In the genomic region with DNA sequence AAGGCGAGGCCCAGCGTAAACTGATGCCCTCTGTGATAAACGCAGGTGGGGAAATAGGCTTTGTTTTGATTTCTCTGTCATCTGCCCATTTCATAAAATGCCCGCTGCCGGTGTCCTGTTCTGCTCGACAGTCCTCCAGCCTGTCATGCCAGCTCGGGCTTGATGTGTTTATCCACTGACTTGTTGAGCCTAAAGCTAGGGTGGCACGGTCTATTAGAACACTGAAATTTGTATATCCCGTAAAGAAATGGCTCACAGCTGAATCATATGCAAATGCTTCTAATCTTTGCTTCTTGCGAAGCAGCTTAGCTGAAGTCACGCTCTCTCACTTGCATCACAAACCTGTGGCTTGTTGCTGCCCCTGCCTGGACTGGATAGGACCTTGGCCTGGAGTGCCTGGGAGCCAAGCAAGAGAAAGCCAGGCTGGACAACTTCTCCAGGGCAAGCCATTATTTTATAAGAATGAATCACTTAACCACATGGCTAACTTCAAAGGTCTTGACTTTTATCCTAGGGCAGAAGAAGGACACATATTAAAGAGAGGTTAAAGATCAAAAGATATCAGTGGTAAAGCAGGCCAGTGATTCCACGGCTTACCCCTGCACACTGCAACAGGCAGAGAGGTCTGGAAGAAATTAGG, we compare ENCODE assay signal across 10 cellular contexts. TPM values are rescaled to one million over a fixed set of nuclear protein-coding genes. Genes with fewer than 3 reads are reported as not detected.
DNase-seq lines count a peak whose midpoint lies in the region; ATAC-seq and TF ChIP-seq lines count a peak whose summit lies in the region.
"Had no signal": no experiment of that assay in that cellular context is flagged by ENCODE, and none has a peak within 500 bp of the region (broad histone marks: within the 10 kb centered on the region; RNA-seq: fewer than 3 reads in every experiment).

No MANE protein-coding gene starts in this region.

- peaks cover 55% of the 10 kb centered on the region for H3K4me1 Mint-ChIP-seq in activated CD4-positive, alpha-beta T cell treated with anti-CD3 and anti-CD28 coated beads for 36 hours
- H3K4me1 Mint-ChIP-seq in glutamatergic neuron (ENCODE audit: low read depth, unreplicated experiment), result no peaks in the 10 kb centered on the region

- H3K4me3 Mint-ChIP-seq in activated CD4-positive, alpha-beta T cell treated with anti-CD3 and anti-CD28 coated beads for 36 hours, result no peak overlapping the region
- no peak overlapping the region for H3K4me3 Mint-ChIP-seq in glutamatergic neuron (ENCODE audit: unreplicated experiment)

- CTCF ChIA-PET in activated CD4-positive, alpha-beta T cell treated with anti-CD3 and anti-CD28 coated beads for 36 hours (lab: Charles Lee), result interaction anchor here (0.9 to 1.0 kb wide), 2 partner anchors 116 to 161 kb away, joined by 3 read pairs; no protein-coding TSS in a partner anchor

- H3K9me3 Mint-ChIP-seq in activated CD4-positive, alpha-beta T cell treated with anti-CD3 and anti-CD28 coated beads for 36 hours (ENCODE audit: low read depth), result no peaks in the 10 kb centered on the region
- H3K9me3 Mint-ChIP-seq in glutamatergic neuron (ENCODE audit: unreplicated experiment), result peaks cover 2% of the 10 kb centered on the region

- peak; percentile 39 for ATAC-seq in activated CD4-positive, alpha-beta T cell treated with anti-CD3 and anti-CD28 coated beads for 36 hours
- ATAC-seq in HG03045 (IDR thresholded peaks at IDR 0.05; ENCODE audit: unreplicated experiment), result no peak

- TF ChIP-seq CTCF in glutamatergic neuron (IDR thresholded peaks at IDR 0.05; ENCODE audit: partially characterized antibody, unreplicated experiment), result no peak

- POLR2A ChIA-PET in activated CD4-positive, alpha-beta T cell treated with anti-CD3 and anti-CD28 coated beads for 36 hours (lab: Charles Lee), result interaction anchor here (1.2 kb wide), 1 partner anchor 19 kb away, joined by 3 read pairs; no protein-coding TSS in a partner anchor

- peak overlapping the region; percentile 13 for H3K27ac Mint-ChIP-seq in activated CD4-positive, alpha-beta T cell treated with anti-CD3 and anti-CD28 coated beads for 36 hours
- no peak overlapping the region for H3K27ac Mint-ChIP-seq in glutamatergic neuron (ENCODE audit: unreplicated experiment)

- peak; percentile 46 for DNase-seq in activated CD4-positive, alpha-beta T cell treated with anti-CD3 and anti-CD28 coated beads for 36 hours
- no peak for DNase-seq in activated CD4-positive, alpha-beta T cell treated with anti-CD3 and anti-CD28 coated beads for 4 hours
- peak; percentile 60 for DNase-seq in SKM-1 (lab: John Stamatoyannopoulos, UW; ENCODE audit: unreplicated experiment)
- peak; percentile 96 for DNase-seq in glomerular visceral epithelial cell (ENCODE audit: extremely low spot score)
- DNase-seq in stromal cell of bone marrow (ENCODE audit: low read depth), result peak; percentile 71
- DNase-seq in activated gamma-delta T cell (lab: John Stamatoyannopoulos, UW), result no peak
- no peak for DNase-seq in glutamatergic neuron
- DNase-seq: DND-41 had no signal

- H3K27me3 Mint-ChIP-seq in activated CD4-positive, alpha-beta T cell treated with anti-CD3 and anti-CD28 coated beads for 36 hours, result peaks cover 34% of the 10 kb centered on the region
- H3K27me3 Mint-ChIP-seq in glutamatergic neuron (ENCODE audit: unreplicated experiment), result no peaks in the 10 kb centered on the region

- intact Hi-C loops in activated CD4-positive, alpha-beta T cell treated with anti-CD3 and anti-CD28 coated beads for 36 hours (cut with DNase I, micrococcal nuclease), result loop anchor here (1.0 to 10.0 kb wide), 12 partner anchors 41 to 1698 kb away; a partner anchor contains a TSS

- no peaks in the 10 kb centered on the region for H3K36me3 Mint-ChIP-seq in activated CD4-positive, alpha-beta T cell treated with anti-CD3 and anti-CD28 coated beads for 36 hours (ENCODE audit: low read depth)
- no peaks in the 10 kb centered on the region for H3K36me3 Mint-ChIP-seq in glutamatergic neuron (ENCODE audit: unreplicated experiment)

RNA-seq across cellular contexts. Expression of a gene that starts 33.1 kb away (rescaled TPM):
- under 1 TPM; 0.14 to 0.25 TPM for total RNA-seq in activated CD4-positive, alpha-beta T cell treated with anti-CD3 and anti-CD28 coated beads for 36 hours
- not detected for total RNA-seq in glutamatergic neuron (ENCODE audit: unreplicated experiment)
- total RNA-seq: T-helper 2 cell treated with Interferon-gamma antibody and Interleukin-4, amounts not matched to agents 100 ng/mL and 5 ng/mL, for 36 hours had no signal

Comparison
In these comparisons a context has a peak if more than half of its experiments do, and no peak if none do; other contexts are left out.
1. DNase-seq: peak in activated CD4-positive, alpha-beta T cell treated with anti-CD3 and anti-CD28 coated beads for 36 hours (single experiment), SKM-1 (single experiment), glomerular visceral epithelial cell (single experiment) and stromal cell of bone marrow (single experiment); none in activated CD4-positive, alpha-beta T cell treated with anti-CD3 and anti-CD28 coated beads for 4 hours (0 of 2), activated gamma-delta T cell (single experiment) and glutamatergic neuron (single experiment).